24 cellular contexts compared by ENCODE assay signal in the genomic region with DNA sequence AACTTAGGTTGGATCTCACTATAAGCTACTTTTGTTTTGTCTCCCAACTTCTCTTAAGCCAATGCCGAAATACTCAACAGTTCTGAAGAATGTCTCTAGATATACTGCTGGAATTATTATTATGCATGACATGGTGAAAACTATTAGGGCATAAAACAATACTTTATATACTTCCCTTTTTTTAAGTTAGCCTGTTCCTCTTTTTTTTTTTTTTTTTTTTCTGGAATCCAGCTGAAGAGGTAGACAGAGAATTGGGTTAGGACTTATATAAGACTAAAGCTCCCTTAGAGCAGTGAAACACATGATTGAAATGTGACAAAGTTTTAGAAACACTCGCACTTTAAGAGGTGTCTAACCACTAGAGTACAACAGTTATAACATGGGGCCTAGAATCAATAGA.
"Had no signal": no experiment of that assay in that cellular context is flagged by ENCODE, and none has a peak within 500 bp of the region (broad histone marks: within the 10 kb centered on the region; RNA-seq: fewer than 3 reads in every experiment).

No MANE protein-coding gene starts in this region.

- H3K27ac Mint-ChIP-seq: activated CD4-positive, alpha-beta T cell treated with anti-CD3 and anti-CD28 coated beads, Interleukin-2, amount 10 ng/mL, durations not matched to agents 7 days and 5 days; activated CD8-positive, alpha-beta memory T cell treated with anti-CD3 and anti-CD28 coated beads, Interleukin-2, amount 10 ng/mL, durations not matched to agents 7 days and 5 days; activated CD8-positive, alpha-beta T cell treated with anti-CD3 and anti-CD28 coated beads for 36 hours; activated naive CD4-positive, alpha-beta T cell treated with anti-CD3 and anti-CD28 coated beads, Interleukin-2, amount 50 U/mL, for 24 hours; activated T-helper 1 cell treated with anti-CD3 and anti-CD28 coated beads, Interleukin-12 subunit alpha, Interleukin-12 subunit beta, Interleukin-2, Interleukin-4 antibody, amounts not matched to agents 30 ng/mL and 10 ng/mL and 1 ng/mL, durations not matched to agents 14 hours and 24 hours and 36 hours; endodermal cell; natural killer cell treated with Interleukin-12 subunit alpha and Interleukin-12 subunit beta and Interleukin-15 and Interleukin-18, amount 100 ng/mL, for 72 hours had no signal

- H3K4me3 ChIP-seq: body of pancreas, cardiac muscle cell, esophagus squamous epithelium, gastrocnemius medialis, ovary, prostate gland, spleen had no signal

- H3K4me1 Mint-ChIP-seq: activated CD4-positive, alpha-beta T cell treated with anti-CD3 and anti-CD28 coated beads, Interleukin-2, amount 10 ng/mL, durations not matched to agents 7 days and 5 days; activated CD8-positive, alpha-beta memory T cell treated with anti-CD3 and anti-CD28 coated beads, Interleukin-2, amount 10 ng/mL, durations not matched to agents 7 days and 5 days; activated naive CD4-positive, alpha-beta T cell treated with anti-CD3 and anti-CD28 coated beads, Interleukin-2, amount 50 U/mL, for 24 hours; endodermal cell had no signal

- H3K9me3 Mint-ChIP-seq: activated naive CD4-positive, alpha-beta T cell treated with anti-CD3 and anti-CD28 coated beads, Interleukin-2, amount 50 U/mL, for 24 hours; activated T-helper 1 cell treated with anti-CD3 and anti-CD28 coated beads, Interleukin-12 subunit alpha, Interleukin-12 subunit beta, Interleukin-2, Interleukin-4 antibody, amounts not matched to agents 30 ng/mL and 10 ng/mL and 1 ng/mL, durations not matched to agents 14 hours and 24 hours and 36 hours; endodermal cell had no signal

- H3K36me3 ChIP-seq: cardiac muscle cell, esophagus squamous epithelium, gastrocnemius medialis, neutrophil, ovary, prostate gland, spleen, WERI-Rb-1 had no signal

- H3K27me3 Mint-ChIP-seq: activated CD4-positive, alpha-beta T cell treated with anti-CD3 and anti-CD28 coated beads, Interleukin-2, amount 10 ng/mL, durations not matched to agents 7 days and 5 days; activated CD8-positive, alpha-beta memory T cell treated with anti-CD3 and anti-CD28 coated beads, Interleukin-2, amount 10 ng/mL, durations not matched to agents 7 days and 5 days; activated CD8-positive, alpha-beta T cell treated with anti-CD3 and anti-CD28 coated beads for 36 hours; activated naive CD4-positive, alpha-beta T cell treated with anti-CD3 and anti-CD28 coated beads, Interleukin-2, amount 50 U/mL, for 24 hours; natural killer cell treated with Interleukin-12 subunit alpha and Interleukin-12 subunit beta and Interleukin-15 and Interleukin-18, amount 100 ng/mL, for 72 hours had no signal

- ATAC-seq: activated CD8-positive, alpha-beta memory T cell treated with anti-CD3 and anti-CD28 coated beads, Interleukin-2, amount 10 ng/mL, durations not matched to agents 7 days and 5 days; activated CD8-positive, alpha-beta T cell treated with anti-CD3 and anti-CD28 coated beads for 36 hours; body of pancreas; gastrocnemius medialis; natural killer cell treated with Interleukin-12 subunit alpha and Interleukin-12 subunit beta and Interleukin-15 and Interleukin-18, amount 100 ng/mL, for 72 hours had no signal

- DNase-seq: activated CD4-positive, alpha-beta T cell treated with anti-CD3 and anti-CD28 coated beads, Interleukin-2, amount 10 ng/mL, durations not matched to agents 7 days and 5 days; activated CD4-positive, CD25-positive, alpha-beta regulatory T cell treated with anti-CD3 and anti-CD28 coated beads, Interleukin-2, amount 50 U/mL, for 72 hours; activated CD8-positive, alpha-beta memory T cell treated with anti-CD3 and anti-CD28 coated beads, Interleukin-2, amount 10 ng/mL, durations not matched to agents 7 days and 5 days; activated CD8-positive, alpha-beta T cell treated with anti-CD3 and anti-CD28 coated beads for 36 hours; activated gamma-delta T cell treated with Interleukin-2 at 50 U/mL for 16 hours; activated T-cell treated with anti-CD3 and anti-CD28 coated beads for 4 hours; anterior cingulate cortex; body of pancreas; cortex of kidney; endodermal cell; esophagus squamous epithelium; gastrocnemius medialis; midbrain; ovary; spleen; stimulated activated CD4-positive, alpha-beta T cell treated with anti-CD3 and anti-CD28 coated beads, Interleukin-4, amount 100 ng/mL, for 24 hours; stimulated activated naive CD4-positive, alpha-beta T cell treated with Interleukin-2 at 50 U/mL for 16 hours; WERI-Rb-1 had no signal

- H3K4me1 ChIP-seq: body of pancreas, esophagus squamous epithelium, gastrocnemius medialis, prostate gland, spleen had no signal

- H3K27ac ChIP-seq: body of pancreas, cardiac muscle cell, esophagus squamous epithelium, gastrocnemius medialis, neutrophil, ovary, prostate gland, spleen, WERI-Rb-1 had no signal

- H3K27me3 ChIP-seq: body of pancreas, cardiac muscle cell, esophagus squamous epithelium, gastrocnemius medialis, neutrophil, ovary, spleen had no signal

- H3K9me3 ChIP-seq: body of pancreas, gastrocnemius medialis, neutrophil, ovary, prostate gland had no signal

- H3K4me3 Mint-ChIP-seq: activated CD4-positive, alpha-beta T cell treated with anti-CD3 and anti-CD28 coated beads, Interleukin-2, amount 10 ng/mL, durations not matched to agents 7 days and 5 days; activated CD8-positive, alpha-beta memory T cell treated with anti-CD3 and anti-CD28 coated beads, Interleukin-2, amount 10 ng/mL, durations not matched to agents 7 days and 5 days; activated CD8-positive, alpha-beta T cell treated with anti-CD3 and anti-CD28 coated beads for 36 hours; activated naive CD4-positive, alpha-beta T cell treated with anti-CD3 and anti-CD28 coated beads, Interleukin-2, amount 50 U/mL, for 24 hours; activated T-helper 1 cell treated with anti-CD3 and anti-CD28 coated beads, Interleukin-12 subunit alpha, Interleukin-12 subunit beta, Interleukin-2, Interleukin-4 antibody, amounts not matched to agents 30 ng/mL and 10 ng/mL and 1 ng/mL, durations not matched to agents 14 hours and 24 hours and 36 hours; endodermal cell; natural killer cell treated with Interleukin-12 subunit alpha and Interleukin-12 subunit beta and Interleukin-15 and Interleukin-18, amount 100 ng/mL, for 72 hours had no signal
